Comparison of ENCODE assay signal across 12 cellular contexts in the genomic region with DNA sequence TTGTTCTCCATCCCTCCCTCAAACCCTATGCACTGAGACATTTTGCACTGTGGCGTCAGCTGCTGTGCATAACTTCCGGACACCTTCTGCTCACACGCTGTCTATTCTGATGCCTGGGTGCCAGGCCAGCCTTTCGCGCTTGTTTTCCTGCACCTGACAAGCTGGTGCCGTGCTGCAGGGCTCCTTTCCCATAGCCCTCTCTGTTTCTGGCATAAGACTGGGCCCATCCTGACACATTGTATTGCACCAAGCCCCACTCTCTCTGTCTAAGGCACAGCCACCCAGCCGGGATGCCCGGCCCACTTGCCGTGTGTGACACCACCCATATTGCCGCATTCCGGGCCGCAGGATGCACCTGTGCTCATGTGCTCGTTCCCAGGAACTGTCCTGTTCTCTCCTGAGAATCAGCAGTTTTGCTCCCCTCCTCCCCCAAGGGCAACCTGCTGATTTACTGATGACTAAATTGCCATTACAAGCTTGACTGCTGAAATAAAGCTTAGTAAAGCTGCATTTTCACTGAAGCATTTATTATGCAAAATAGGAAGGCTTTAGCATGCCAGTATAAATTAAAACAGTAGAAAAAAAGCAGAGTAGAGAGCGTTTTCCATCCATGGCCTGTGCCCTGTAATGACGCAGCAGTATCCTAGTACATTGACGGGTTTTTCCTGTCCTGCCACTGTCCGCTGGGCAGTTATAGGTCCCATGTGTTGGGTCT.
DNase-seq lines count a peak whose midpoint lies in the region; ATAC-seq, FAIRE-seq and TF ChIP-seq lines count a peak whose summit lies in the region.
"Had no signal": no experiment of that assay in that cellular context is flagged by ENCODE, and none has a peak within 500 bp of the region (broad histone marks: within the 10 kb centered on the region; RNA-seq: fewer than 3 reads in every experiment).

No MANE protein-coding gene starts in this region.

- TF ChIP-seq CTCF in GM12878 (IDR thresholded peaks at IDR 0.05 in 2 of 3, conservative IDR thresholded peaks at IDR 0.05 in 1 of 3; ENCODE audit: control insufficient read depth in 2 of 3, extremely low read depth in 1 of 3, insufficient read depth in 1 of 3, low read depth in 3 of 3, low read length in 3 of 3) (no peak), suprapubic skin (IDR thresholded peaks at IDR 0.05) (no peak)

- TF ChIP-seq POLR2A in GM12878 (IDR thresholded peaks at IDR 0.05; ENCODE audit: low read depth, low read length) (no peak), suprapubic skin (IDR thresholded peaks at IDR 0.05) (no peak)

- H3K4me2 ChIP-seq in GM12878 (ENCODE audit: control insufficient read depth, insufficient read depth), result peak overlapping the region; percentile 41

- peak overlapping the region; percentile 48 for H3K27ac Mint-ChIP-seq in stimulated activated naive CD8-positive, alpha-beta T cell treated with anti-CD3 and anti-CD28 coated beads, Interleukin-15, Interleukin-2, amounts not matched to agents 100 ng/mL and 50 ng/mL, for 24 hours
- peak overlapping the region in 1 of 2 donors; percentile 91 for H3K27ac Mint-ChIP-seq in stimulated activated naive CD8-positive, alpha-beta T cell treated with anti-CD3 and anti-CD28 coated beads, Interleukin-15, amount 100 ng/mL, for 72 hours

- SMC1A ChIA-PET in GM12878 (lab: Charles Lee; ENCODE audit: uncharacterized antibody, unreplicated experiment), result interaction anchor here (0.6 kb wide), 2 partner anchors 121 to 162 kb away, joined by 3 to 5 read pairs; no protein-coding TSS in a partner anchor

- no peaks in the 10 kb centered on the region for H3K27me3 ChIP-seq in GM12878 (replicated peaks in 1 of 2; ENCODE audit: control insufficient read depth in 2 of 2, insufficient read depth in 2 of 2, low read length in 1 of 2)
- no peaks in the 10 kb centered on the region for H3K27me3 ChIP-seq in suprapubic skin
- H3K27me3 ChIP-seq: upper lobe of right lung had no signal

- no peak for TF ChIP-seq EP300 in GM12878 (IDR thresholded peaks at IDR 0.05; ENCODE audit: borderline replicate concordance in 1 of 2, control insufficient read depth in 1 of 2, low read depth in 2 of 2, low read length in 2 of 2)
- TF ChIP-seq EP300 in suprapubic skin (IDR thresholded peaks at IDR 0.05), result no peak

- no peak for TF ChIP-seq RAD21 in GM12878 (IDR thresholded peaks at IDR 0.05; ENCODE audit: insufficient read depth, low read depth, low read length)

- POLR2A ChIA-PET in GM12878 (lab: Charles Lee), result no interaction called here

- H3K79me2 ChIP-seq in GM12878 (ENCODE audit: control insufficient read depth, insufficient read depth, low read length), result no peaks in the 10 kb centered on the region

- H3K4me3 Mint-ChIP-seq in stimulated activated naive CD8-positive, alpha-beta T cell treated with anti-CD3 and anti-CD28 coated beads, Interleukin-15, Interleukin-2, amounts not matched to agents 100 ng/mL and 50 ng/mL, for 24 hours, result no peak overlapping the region
- no peak overlapping the region for H3K4me3 Mint-ChIP-seq in stimulated activated naive CD8-positive, alpha-beta T cell treated with anti-CD3 and anti-CD28 coated beads, Interleukin-15, amount 100 ng/mL, for 72 hours

- peak overlapping the region; percentile 24; the same call in 1 of the 2 replicates for H2AFZ ChIP-seq in GM12878 (ENCODE audit: control insufficient read depth, low read depth, low read length)

- 13% methylated on average over 17 of the region's 17 CpGs for WGBS in GM12878 (ENCODE audit: insufficient coverage, insufficient replicate concordance, low lambda C conversion rate, missing lambda C conversion rate)
- 89% methylated on average over 17 of the region's 17 CpGs for WGBS in suprapubic skin

- H3K9me3 ChIP-seq in GM12878 (replicated peaks; ENCODE audit: control insufficient read depth, insufficient read depth, low read length), result no peaks in the 10 kb centered on the region
- no peaks in the 10 kb centered on the region for H3K9me3 ChIP-seq in suprapubic skin
- H3K9me3 ChIP-seq: upper lobe of right lung had no signal

- H3K9ac ChIP-seq in GM12878 (ENCODE audit: control insufficient read depth, insufficient read depth, low read length), result no peak overlapping the region

- no peak for ATAC-seq in stimulated activated naive CD8-positive, alpha-beta T cell treated with anti-CD3 and anti-CD28 coated beads, Interleukin-15, Interleukin-2, amounts not matched to agents 100 U/mL and 50 U/mL, for 24 hours
- peak; percentile 42 for ATAC-seq in HG03135 (IDR thresholded peaks at IDR 0.05; ENCODE audit: unreplicated experiment)
- ATAC-seq in GM12878, result peak; percentile 26
- peak; percentile 19 for ATAC-seq in stimulated activated naive CD8-positive, alpha-beta T cell treated with anti-CD3 and anti-CD28 coated beads, Interleukin-15, amount 100 ng/mL, for 72 hours
- ATAC-seq: HCT116, upper lobe of right lung had no signal

- H3K4me1 ChIP-seq in GM12878 (ENCODE audit: control insufficient read depth, insufficient read depth, low read length) (peaks cover 27% of the 10 kb centered on the region), suprapubic skin (peaks cover 6% of the 10 kb centered on the region)
- H3K4me1 ChIP-seq: upper lobe of right lung had no signal

- DNase-seq in stimulated activated naive CD8-positive, alpha-beta T cell treated with anti-CD3 and anti-CD28 coated beads, Interleukin-15, Interleukin-2, amounts not matched to agents 100 U/mL and 50 U/mL, for 24 hours, result no peak
- DNase-seq in GM12878 (ENCODE audit: low read depth, low spot score) (no peak), Kasumi-1 (lab: John Stamatoyannopoulos, UW) (no peak), suprapubic skin (ENCODE audit: low spot score in 2 of 2) (no peak)
- DNase-seq in stimulated activated naive CD8-positive, alpha-beta T cell treated with anti-CD3 and anti-CD28 coated beads, Interleukin-15, amount 100 ng/mL, for 72 hours, result no peak
- no peak for DNase-seq in stimulated activated CD4-positive, alpha-beta T cell treated with anti-CD3 and anti-CD28 coated beads, Interleukin-4, amount 100 ng/mL, for 1 hour
- DNase-seq: NCI-H187 treated with DMSO at 0.1 percent for 48 hours, upper lobe of right lung had no signal

- peaks cover 24% of the 10 kb centered on the region for H3K36me3 Mint-ChIP-seq in stimulated activated naive CD8-positive, alpha-beta T cell treated with anti-CD3 and anti-CD28 coated beads, Interleukin-15, Interleukin-2, amounts not matched to agents 100 ng/mL and 50 ng/mL, for 24 hours (ENCODE audit: low read depth)

- H3K36me3 ChIP-seq in GM12878 (ENCODE audit: control insufficient read depth in 2 of 2, insufficient read depth in 2 of 2, low read length in 1 of 2) (no peaks in the 10 kb centered on the region; a peak in 1 of 4 replicates), suprapubic skin (no peaks in the 10 kb centered on the region)
- H3K36me3 ChIP-seq: upper lobe of right lung had no signal

- in situ Hi-C loops in GM12878 (cut with MboI), result no loop called here

- H3K4me1 Mint-ChIP-seq in stimulated activated naive CD8-positive, alpha-beta T cell treated with anti-CD3 and anti-CD28 coated beads, Interleukin-15, Interleukin-2, amounts not matched to agents 100 ng/mL and 50 ng/mL, for 24 hours (ENCODE audit: low read depth), result peaks cover 39% of the 10 kb centered on the region
- peaks cover 56% of the 10 kb centered on the region for H3K4me1 Mint-ChIP-seq in stimulated activated naive CD8-positive, alpha-beta T cell treated with anti-CD3 and anti-CD28 coated beads, Interleukin-15, amount 100 ng/mL, for 72 hours

- RAD21 ChIA-PET in GM12878 (lab: Charles Lee; ENCODE audit: unreplicated experiment), result interaction anchor here (0.6 to 1.3 kb wide), 2 partner anchors 195 to 371 kb away, joined by 3 to 4 read pairs; no protein-coding TSS in a partner anchor

- H3K4me3 ChIP-seq in GM12878, result no peak overlapping the region
- no peak overlapping the region for H3K4me3 ChIP-seq in suprapubic skin
- H3K4me3 ChIP-seq: upper lobe of right lung had no signal

- H3K27me3 Mint-ChIP-seq in stimulated activated naive CD8-positive, alpha-beta T cell treated with anti-CD3 and anti-CD28 coated beads, Interleukin-15, Interleukin-2, amounts not matched to agents 100 ng/mL and 50 ng/mL, for 24 hours, result no peaks in the 10 kb centered on the region
- H3K27me3 Mint-ChIP-seq in stimulated activated naive CD8-positive, alpha-beta T cell treated with anti-CD3 and anti-CD28 coated beads, Interleukin-15, amount 100 ng/mL, for 72 hours, result no peaks in the 10 kb centered on the region

- no peaks in the 10 kb centered on the region for H3K9me3 Mint-ChIP-seq in stimulated activated naive CD8-positive, alpha-beta T cell treated with anti-CD3 and anti-CD28 coated beads, Interleukin-15, Interleukin-2, amounts not matched to agents 100 ng/mL and 50 ng/mL, for 24 hours
- H3K9me3 Mint-ChIP-seq in stimulated activated naive CD8-positive, alpha-beta T cell treated with anti-CD3 and anti-CD28 coated beads, Interleukin-15, amount 100 ng/mL, for 72 hours, result no peaks in the 10 kb centered on the region

- intact Hi-C loops in GM12878 (cut with micrococcal nuclease; ENCODE audit: unreplicated experiment), result no loop called here

- no peaks in the 10 kb centered on the region for H4K20me1 ChIP-seq in GM12878 (ENCODE audit: control insufficient read depth, insufficient read depth)

- no peak overlapping the region for H3K27ac ChIP-seq in GM12878 (ENCODE audit: control insufficient read depth, insufficient read depth)
- H3K27ac ChIP-seq in suprapubic skin, result no peak overlapping the region
- H3K27ac ChIP-seq: upper lobe of right lung had no signal

- BruUV-seq in GM12878 (replicated peaks; lab: Mats Ljungman, UMichigan), result no TSS peak

- no peak for FAIRE-seq in GM12878 (lab: Jason Lieb, UNC)
- FAIRE-seq: bronchial epithelial cell had no signal

- CTCF ChIA-PET in GM12878 (lab: Yijun Ruan, JAX), result interaction anchor here (1.3 to 2.4 kb wide), 2 partner anchors 162 to 258 kb away, joined by 3 to 8 read pairs; no protein-coding TSS in a partner anchor

TF ChIP-seq in GM12878, 131 proteins besides CTCF, POLR2A, EP300 and RAD21:
- TF ChIP-seq SREBF1 (IDR thresholded peaks at IDR 0.05; ENCODE audit: low read length) (no peak), EED (IDR thresholded peaks at IDR 0.05; ENCODE audit: low read depth) (0 out of 2 replicates have a peak, but pooled peaks have one; percentile 5)
TF ChIP-seq in GM12878: peak in this region for 1.
